In the genomic region with DNA sequence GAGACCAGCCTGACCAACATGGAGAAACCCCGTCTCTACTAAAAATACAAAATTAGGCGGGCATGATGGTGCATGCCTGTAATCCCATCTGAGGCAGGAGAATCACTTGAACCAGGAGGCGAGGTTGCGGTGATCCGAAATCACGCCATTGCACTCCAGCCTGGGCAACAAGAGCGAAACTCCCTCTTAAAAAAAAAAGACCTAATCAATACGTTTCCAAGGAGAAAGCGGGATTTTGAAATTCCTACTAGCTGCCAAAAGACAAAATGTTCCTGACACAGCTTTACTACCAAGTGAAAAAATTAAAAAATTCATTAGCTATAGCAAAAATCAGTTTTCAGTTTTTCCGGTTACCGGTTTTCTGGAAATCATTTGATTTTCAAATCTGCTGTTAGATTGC, we compare ENCODE assay signal across 29 cellular contexts.
"Had no signal": no experiment of that assay in that cellular context is flagged by ENCODE, and none has a peak within 500 bp of the region (broad histone marks: within the 10 kb centered on the region; RNA-seq: fewer than 3 reads in every experiment).

No MANE protein-coding gene starts in this region.

- FAIRE-seq: keratinocyte, pancreas, small intestine had no signal

- H3K27me3 Mint-ChIP-seq: naive thymus-derived CD4-positive, alpha-beta T cell; natural killer cell treated with Interleukin-12 subunit alpha and Interleukin-12 subunit beta and Interleukin-15 and Interleukin-18, amount 100 ng/mL, for 72 hours; stimulated activated naive CD8-positive, alpha-beta T cell treated with anti-CD3 and anti-CD28 coated beads, Interleukin-15, amount 100 ng/mL, for 72 hours; type B pancreatic cell had no signal

- H3K9me3 Mint-ChIP-seq: natural killer cell treated with Interleukin-12 subunit alpha and Interleukin-12 subunit beta and Interleukin-15 and Interleukin-18, amount 100 ng/mL, for 72 hours; neural crest cell; stimulated activated effector memory CD8-positive, alpha-beta T cell treated with anti-CD3 and anti-CD28 coated beads, Interleukin-12 subunit alpha, Interleukin-12 subunit beta, amount 100 ng/mL, for 72 hours; stimulated activated naive CD8-positive, alpha-beta T cell treated with anti-CD3 and anti-CD28 coated beads, Interleukin-15, amount 100 ng/mL, for 72 hours; type B pancreatic cell had no signal

- H3K27ac Mint-ChIP-seq: natural killer cell treated with Interleukin-12 subunit alpha and Interleukin-12 subunit beta and Interleukin-15 and Interleukin-18, amount 100 ng/mL, for 72 hours; stimulated activated effector memory CD8-positive, alpha-beta T cell treated with anti-CD3 and anti-CD28 coated beads, Interleukin-12 subunit alpha, Interleukin-12 subunit beta, amount 100 ng/mL, for 72 hours; stimulated activated naive CD8-positive, alpha-beta T cell treated with anti-CD3 and anti-CD28 coated beads, Interleukin-15, amount 100 ng/mL, for 72 hours; type B pancreatic cell had no signal

- H3K27ac ChIP-seq: left lung, lower lobe of right lung, pancreas, prostate gland, sigmoid colon, spleen, tibial nerve, uterus had no signal

- H3K4me3 ChIP-seq: left lung, lower lobe of right lung, mucosa of descending colon, pancreas, prostate gland, sigmoid colon, spleen, tibial nerve, uterus had no signal

- H3K4me3 Mint-ChIP-seq: naive thymus-derived CD4-positive, alpha-beta T cell; natural killer cell treated with Interleukin-12 subunit alpha and Interleukin-12 subunit beta and Interleukin-15 and Interleukin-18, amount 100 ng/mL, for 72 hours; neural crest cell; stimulated activated effector memory CD8-positive, alpha-beta T cell treated with anti-CD3 and anti-CD28 coated beads, Interleukin-12 subunit alpha, Interleukin-12 subunit beta, amount 100 ng/mL, for 72 hours; stimulated activated naive CD8-positive, alpha-beta T cell treated with anti-CD3 and anti-CD28 coated beads, Interleukin-15, amount 100 ng/mL, for 72 hours; type B pancreatic cell had no signal

- H3K36me3 Mint-ChIP-seq: natural killer cell treated with Interleukin-12 subunit alpha and Interleukin-12 subunit beta and Interleukin-15 and Interleukin-18, amount 100 ng/mL, for 72 hours had no signal

- H3K4me1 Mint-ChIP-seq: stimulated activated effector memory CD8-positive, alpha-beta T cell treated with anti-CD3 and anti-CD28 coated beads, Interleukin-12 subunit alpha, Interleukin-12 subunit beta, amount 100 ng/mL, for 72 hours had no signal

- H3K36me3 ChIP-seq: pancreas, prostate gland, sigmoid colon, uterus had no signal

- H3K9me3 ChIP-seq: left lung, lower lobe of right lung, mucosa of descending colon, pancreas, prostate gland, sigmoid colon, spleen, tibial nerve, uterus had no signal

- ATAC-seq: left cardiac atrium; left lung; lower lobe of right lung; mucosa of descending colon; naive thymus-derived CD4-positive, alpha-beta T cell; natural killer cell treated with Interleukin-12 subunit alpha and Interleukin-12 subunit beta and Interleukin-15 and Interleukin-18, amount 100 ng/mL, for 72 hours; right cardiac atrium; stimulated activated effector memory CD8-positive, alpha-beta T cell treated with anti-CD3 and anti-CD28 coated beads, Interleukin-12 subunit alpha, Interleukin-12 subunit beta, amount 100 ng/mL, for 72 hours; stimulated activated naive CD8-positive, alpha-beta T cell treated with anti-CD3 and anti-CD28 coated beads, Interleukin-15, amount 100 ng/mL, for 72 hours had no signal

- H3K4me1 ChIP-seq: lower lobe of right lung, sigmoid colon, uterus had no signal

- DNase-seq: hippocampal formation; kidney glomerular epithelial cell; left cardiac atrium; left lung; lower lobe of right lung; mesendoderm; midbrain; mucosa of descending colon; naive thymus-derived CD4-positive, alpha-beta T cell; nucleus accumbens; pancreas; posterior cingulate gyrus; retina; right cardiac atrium; sigmoid colon; small intestine; spleen; stimulated activated CD4-positive, alpha-beta T cell treated with anti-CD3 and anti-CD28 coated beads, Interleukin-4, amount 100 ng/mL, for 24 hours; stimulated activated naive CD4-positive, alpha-beta T cell treated with Interleukin-2 at 50 U/mL for 16 hours; stimulated activated naive CD8-positive, alpha-beta T cell treated with anti-CD3 and anti-CD28 coated beads, Interleukin-15, amount 100 ng/mL, for 72 hours; substantia nigra; uterus had no signal

- H3K27me3 ChIP-seq: left lung, pancreas, sigmoid colon, spleen, tibial nerve, uterus had no signal
